ENCODE assay signal across 12 cellular contexts in genomic region chr6:56517155-56517745, GRCh38.
DNase-seq lines count a peak whose midpoint lies in the region; ATAC-seq and TF ChIP-seq lines count a peak whose summit lies in the region.
"Had no signal": no experiment of that assay in that cellular context is flagged by ENCODE, and none has a peak within 500 bp of the region (broad histone marks: within the 10 kb centered on the region; RNA-seq: fewer than 3 reads in every experiment).

No MANE protein-coding gene starts in this region.

- peak overlapping the region; percentile 63 for H3K27ac Mint-ChIP-seq in HFFc6
- no peak overlapping the region for H3K27ac Mint-ChIP-seq in activated T-cell treated with anti-CD3 and anti-CD28 coated beads, Interleukin-2, amount 50 U/mL, for 72 hours
- H3K27ac Mint-ChIP-seq: activated naive CD8-positive, alpha-beta T cell treated with anti-CD3 and anti-CD28 coated beads, Interleukin-2, amount 50 U/mL, for 24 hours; natural killer cell had no signal

- H3K36me3 Mint-ChIP-seq in HFFc6 (ENCODE audit: low read depth): peaks cover 66% of the 10 kb centered on the region
- H3K36me3 Mint-ChIP-seq in activated T-cell treated with anti-CD3 and anti-CD28 coated beads, Interleukin-2, amount 50 U/mL, for 72 hours (ENCODE audit: insufficient read depth in 2 of 2): no peaks in the 10 kb centered on the region
- H3K36me3 Mint-ChIP-seq: natural killer cell had no signal

- H3K27me3 ChIP-seq in rectal smooth muscle tissue (ENCODE audit: control insufficient read depth, insufficient read depth, low read length): no peaks in the 10 kb centered on the region

- peak overlapping the region; percentile 79 for H3K27ac ChIP-seq in rectal smooth muscle tissue (ENCODE audit: low read depth, low read length)

- TF ChIP-seq CTCF in HFFc6 (IDR thresholded peaks at IDR 0.05): no peak
- TF ChIP-seq CTCF in fibroblast of pulmonary artery (IDR thresholded peaks at IDR 0.05; ENCODE audit: low read length, missing control alignments): no peak

- peaks cover 5% of the 10 kb centered on the region; the same call in 1 of the 2 replicates for H3K27me3 Mint-ChIP-seq in HFFc6 (ENCODE audit: insufficient read depth)
- no peaks in the 10 kb centered on the region for H3K27me3 Mint-ChIP-seq in activated T-cell treated with anti-CD3 and anti-CD28 coated beads, Interleukin-2, amount 50 U/mL, for 72 hours (ENCODE audit: low read depth)
- H3K27me3 Mint-ChIP-seq: activated naive CD8-positive, alpha-beta T cell treated with anti-CD3 and anti-CD28 coated beads, Interleukin-2, amount 50 U/mL, for 24 hours had no signal

- no peak overlapping the region for H3K9ac ChIP-seq in rectal smooth muscle tissue (ENCODE audit: low read length)

- no peaks in the 10 kb centered on the region for H3K9me3 Mint-ChIP-seq in HFFc6
- H3K9me3 Mint-ChIP-seq in activated T-cell treated with anti-CD3 and anti-CD28 coated beads, Interleukin-2, amount 50 U/mL, for 72 hours: no peaks in the 10 kb centered on the region
- H3K9me3 Mint-ChIP-seq: natural killer cell had no signal

- peaks cover 28% of the 10 kb centered on the region for H3K4me1 ChIP-seq in rectal smooth muscle tissue (ENCODE audit: control insufficient read depth, insufficient read depth, low read length)

- H3K4me3 Mint-ChIP-seq in HFFc6: peak overlapping the region; percentile 48; the same call in 1 of the 2 replicates
- no peak overlapping the region for H3K4me3 Mint-ChIP-seq in activated T-cell treated with anti-CD3 and anti-CD28 coated beads, Interleukin-2, amount 50 U/mL, for 72 hours
- H3K4me3 Mint-ChIP-seq: activated naive CD8-positive, alpha-beta T cell treated with anti-CD3 and anti-CD28 coated beads, Interleukin-2, amount 50 U/mL, for 24 hours; natural killer cell had no signal

- H3K4me3 ChIP-seq in fibroblast of pulmonary artery (replicated peaks; ENCODE audit: low read depth, low read length) (no peak overlapping the region), rectal smooth muscle tissue (ENCODE audit: low read length) (no peak overlapping the region)

- H3K4me1 Mint-ChIP-seq in HFFc6 (ENCODE audit: low read depth): peaks cover 86% of the 10 kb centered on the region
- no peaks in the 10 kb centered on the region for H3K4me1 Mint-ChIP-seq in activated T-cell treated with anti-CD3 and anti-CD28 coated beads, Interleukin-2, amount 50 U/mL, for 72 hours (ENCODE audit: low read depth)
- H3K4me1 Mint-ChIP-seq: activated naive CD8-positive, alpha-beta T cell treated with anti-CD3 and anti-CD28 coated beads, Interleukin-2, amount 50 U/mL, for 24 hours; natural killer cell had no signal

- peaks cover 8% of the 10 kb centered on the region for H3K36me3 ChIP-seq in rectal smooth muscle tissue (ENCODE audit: control insufficient read depth, insufficient read depth, low read length)

- DNase-seq in HFFc6: no peak
- peak; percentile 95 for DNase-seq in NCI-H748 (lab: John Stamatoyannopoulos, UW; ENCODE audit: unreplicated experiment)
- peak; percentile 65 for DNase-seq in fibroblast of pulmonary artery (ENCODE audit: low read depth)
- no peak for DNase-seq in activated T-cell treated with anti-CD3 and anti-CD28 coated beads, Interleukin-2, amount 50 U/mL, for 72 hours
- no peak for DNase-seq in SKM-1 treated with dmso at 0.1 percent for 144 hours (lab: John Stamatoyannopoulos, UW; ENCODE audit: unreplicated experiment)
- DNase-seq: activated naive CD8-positive, alpha-beta T cell treated with anti-CD3 and anti-CD28 coated beads, Interleukin-2, amount 50 U/mL, for 24 hours; effector CD8-positive, alpha-beta T cell; natural killer cell; stimulated activated CD4-positive, alpha-beta T cell treated with anti-CD3 and anti-CD28 coated beads, Interleukin-12 subunit alpha, Interleukin-12 subunit beta, amount 100 ng/mL, for 4 hours had no signal

- ATAC-seq in HG03457 (IDR thresholded peaks at IDR 0.05; ENCODE audit: unreplicated experiment) (no peak), HG03095 (IDR thresholded peaks at IDR 0.05; ENCODE audit: unreplicated experiment) (no peak)
- ATAC-seq in activated T-cell treated with anti-CD3 and anti-CD28 coated beads, Interleukin-2, amount 50 U/mL, for 72 hours (replicated peaks in 1 of 2): no peak
- ATAC-seq: activated naive CD8-positive, alpha-beta T cell treated with anti-CD3 and anti-CD28 coated beads, Interleukin-2, amount 50 U/mL, for 24 hours; natural killer cell had no signal

Comparison
In these comparisons a context has a peak if more than half of its experiments do, and no peak if none do; other contexts are left out.
1. DNase-seq: peak in NCI-H748 (single experiment) and fibroblast of pulmonary artery (single experiment); none in HFFc6 (single experiment), activated T-cell treated with anti-CD3 and anti-CD28 coated beads, Interleukin-2, amount 50 U/mL, for 72 hours (0 of 2) and SKM-1 treated with dmso at 0.1 percent for 144 hours (single experiment).